In genomic region chr16:70152578-70153302, GRCh38 we compare ENCODE assay signal across 1 cellular context.
A peak's percentile ranks its signal among the peaks of the same experiment; 100 is the strongest.
TF ChIP-seq lines count a peak whose summit lies in the region.

No MANE protein-coding gene starts in this region.

TF ChIP-seq in HepG2, 621 proteins besides CTCF, POLR2A, EP300 and RAD21 (continued from another document and continues in another):
- TF ChIP-seq THAP9 (CRISPR knock-in tag; IDR thresholded peaks at IDR 0.05; ENCODE audit: borderline replicate concordance) (no peak; the same call in 1 of the 2 replicates), ZNF670 (CRISPR knock-in tag; IDR thresholded peaks at IDR 0.05; ENCODE audit: borderline replicate concordance) (no peak), ZNF574 (CRISPR knock-in tag; IDR thresholded peaks at IDR 0.05) (peak; percentile 54; the same call in 1 of the 2 replicates), TSC22D2 (CRISPR knock-in tag; IDR thresholded peaks at IDR 0.05; ENCODE audit: borderline replicate concordance) (no peak; the same call in 1 of the 2 replicates), SNAPC4 (CRISPR knock-in tag; IDR thresholded peaks at IDR 0.05) (no peak), ETV6 (CRISPR knock-in tag; conservative IDR thresholded peaks at IDR 0.05) (no peak), ZBED4 (CRISPR knock-in tag; IDR thresholded peaks at IDR 0.05; ENCODE audit: borderline replicate concordance) (no peak; the same call in 1 of the 2 replicates), DNMT1 (CRISPR knock-in tag; IDR thresholded peaks at IDR 0.05) (no peak), ZNF570 (CRISPR knock-in tag; IDR thresholded peaks at IDR 0.05; ENCODE audit: borderline replicate concordance) (no peak), ZNF547 (CRISPR knock-in tag; IDR thresholded peaks at IDR 0.05) (no peak), FOXA1 (IDR thresholded peaks at IDR 0.05) (no peak), FOXA1 (CRISPR knock-in tag; IDR thresholded peaks at IDR 0.05) (peak; percentile 60), HCFC1 (IDR thresholded peaks at IDR 0.05; ENCODE audit: low read depth, low read length) (no peak), ZHX2 (IDR thresholded peaks at IDR 0.05; ENCODE audit: low read depth) (no peak), ZHX2 (CRISPR knock-in tag; IDR thresholded peaks at IDR 0.05; ENCODE audit: borderline replicate concordance) (no peak), MBD4 (IDR thresholded peaks at IDR 0.05; ENCODE audit: borderline replicate concordance, low read length) (no peak), ZMAT3 (CRISPR knock-in tag; conservative IDR thresholded peaks at IDR 0.05) (no peak; the same call in 1 of the 2 replicates), ZSCAN29 (CRISPR knock-in tag; conservative IDR thresholded peaks at IDR 0.05) (peak; percentile 90), ZNF251 (CRISPR knock-in tag; IDR thresholded peaks at IDR 0.05) (no peak), HMGXB3 (CRISPR knock-in tag; IDR thresholded peaks at IDR 0.05; ENCODE audit: borderline replicate concordance) (no peak), ZUFSP (CRISPR knock-in tag; IDR thresholded peaks at IDR 0.05; ENCODE audit: borderline replicate concordance) (no peak)
